8 cellular contexts compared by ENCODE assay signal in genomic region chr1:160354388-160354985, GRCh38. TPM values are rescaled to one million over a fixed set of nuclear protein-coding genes. Genes with fewer than 3 reads are reported as not detected.
DNase-seq lines count a peak whose midpoint lies in the region; ATAC-seq and TF ChIP-seq lines count a peak whose summit lies in the region.

No MANE protein-coding gene starts in this region.

- no peak overlapping the region for H3K4me3 Mint-ChIP-seq in neural progenitor cell

- DNase-seq in activated CD8-positive, alpha-beta memory T cell treated with anti-CD3 and anti-CD28 coated beads for 24 hours = peak; percentile 57
- DNase-seq in activated CD8-positive, alpha-beta memory T cell treated with anti-CD3 and anti-CD28 coated beads, Interleukin-2, amount 50 U/mL, for 48 hours = no peak
- DNase-seq in NCI-H1105 treated with DMSO at 0.1 percent for 48 hours (lab: John Stamatoyannopoulos, UW) (peak; percentile 1), cerebellar cortex (ENCODE audit: low spot score) (peak; percentile 51), neural progenitor cell (ENCODE audit: low spot score) (peak; percentile 76), inferior parietal cortex (ENCODE audit: extremely low spot score) (no peak), upper lobe of left lung (no peak)
- no peak for DNase-seq in stimulated activated CD4-positive, alpha-beta T cell treated with anti-CD3 and anti-CD28 coated beads, Interleukin-2, amount 100 ng/mL, for 48 hours

- H3K4me3 ChIP-seq in neural progenitor cell = no peak overlapping the region
- H3K4me3 ChIP-seq in upper lobe of left lung = no peak overlapping the region

- no peaks in the 10 kb centered on the region for H4K20me1 ChIP-seq in neural progenitor cell (ENCODE audit: low read depth)

- no peak for ATAC-seq in upper lobe of left lung (ENCODE audit: low FRiP score in 2 of 2)

- no peak overlapping the region for H3K27ac ChIP-seq in neural progenitor cell
- no peak overlapping the region for H3K27ac ChIP-seq in upper lobe of left lung

- H3F3A ChIP-seq in neural progenitor cell (ENCODE audit: low read depth) = peaks cover 6% of the 10 kb centered on the region

- no peaks in the 10 kb centered on the region for H3K79me2 ChIP-seq in neural progenitor cell (ENCODE audit: low read depth)

- no peak for TF ChIP-seq POLR2A in upper lobe of left lung (IDR thresholded peaks at IDR 0.05)

- H3K36me3 ChIP-seq in neural progenitor cell (peaks cover 17% of the 10 kb centered on the region), upper lobe of left lung (peaks cover 65 to 96% (median 94%) of the 10 kb centered on the region in 4 donors)

- H3K27me3 ChIP-seq in neural progenitor cell (no peaks in the 10 kb centered on the region), upper lobe of left lung (no peaks in the 10 kb centered on the region)

- TF ChIP-seq CTCF in neural progenitor cell (IDR thresholded peaks at IDR 0.05) = peak; percentile 81
- peak in 1 of 6 experiments; percentile 25 for TF ChIP-seq CTCF in upper lobe of left lung (IDR thresholded peaks at IDR 0.05)

- H3K9ac ChIP-seq in neural progenitor cell = no peak overlapping the region

- no peak overlapping the region for H3K4me2 ChIP-seq in neural progenitor cell

- H2AFZ ChIP-seq in neural progenitor cell (replicated peaks) = no peak overlapping the region

- H3K9me3 ChIP-seq in neural progenitor cell (ENCODE audit: low read depth) (no peaks in the 10 kb centered on the region), upper lobe of left lung (no peaks in the 10 kb centered on the region)

- no peak for TF ChIP-seq EP300 in upper lobe of left lung (IDR thresholded peaks at IDR 0.05)

- no peaks in the 10 kb centered on the region for H3K9me3 Mint-ChIP-seq in neural progenitor cell

- 91 to 92% methylated on average over 4 to 5 of the region's 5 CpGs for WGBS in upper lobe of left lung, 2 donors

- no peak overlapping the region for H3K27ac Mint-ChIP-seq in neural progenitor cell

- H3K36me3 Mint-ChIP-seq in neural progenitor cell = peaks cover 45% of the 10 kb centered on the region

- no peaks in the 10 kb centered on the region for H3K4me1 ChIP-seq in neural progenitor cell
- H3K4me1 ChIP-seq in upper lobe of left lung = no peaks in the 10 kb centered on the region

- H3K27me3 Mint-ChIP-seq in neural progenitor cell (ENCODE audit: insufficient read depth, low read depth) = no peaks in the 10 kb centered on the region

- no peaks in the 10 kb centered on the region for H3K4me1 Mint-ChIP-seq in neural progenitor cell

RNA-seq across cellular contexts. Expression of gene NCSTN, which starts 11.3 kb away (rescaled TPM):
- 44.8 and 78.0 TPM in 2 replicates for total RNA-seq in neural progenitor cell (ENCODE audit: low replicate concordance)
- 100 to 1,000 TPM in 2 of 6 donors, 10 to 100 TPM in 4; 55.9 to 116 (median 70.8) TPM for total RNA-seq in upper lobe of left lung

RNA-seq across cellular contexts. Expression of gene COPA, which starts 11.4 kb away (rescaled TPM):
- total RNA-seq in neural progenitor cell (ENCODE audit: low replicate concordance) (82.6 and 83.3 TPM in 2 replicates), upper lobe of left lung (100 to 1,000 TPM in 5 of 6 donors, 10 to 100 TPM in 1; 99.4 to 165 (median 141) TPM)

RNA-seq across cellular contexts. Expression of gene NHLH1, which starts 12.4 kb away (rescaled TPM):
- total RNA-seq in neural progenitor cell (ENCODE audit: low replicate concordance) = 0.07 and 0.22 TPM in 2 replicates
- total RNA-seq in upper lobe of left lung = 1 to 10 TPM in 1 of 6 donors, under 1 TPM in 2, not detected in 3; 0.20 to 1.0 (median 0.33) TPM

RNA-seq across cellular contexts. Expression of gene VANGL2, which starts 45.9 kb away (rescaled TPM):
- 23.0 and 46.6 TPM in 2 replicates for total RNA-seq in neural progenitor cell (ENCODE audit: low replicate concordance)
- 1 to 10 TPM; 2.0 to 4.8 (median 2.7) TPM for total RNA-seq in upper lobe of left lung

Comparison
In these comparisons a context has a peak if more than half of its experiments do, and no peak if none do; other contexts are left out.
1. DNase-seq: peak in activated CD8-positive, alpha-beta memory T cell treated with anti-CD3 and anti-CD28 coated beads for 24 hours (single experiment), NCI-H1105 treated with DMSO at 0.1 percent for 48 hours (single experiment), cerebellar cortex (single experiment) and neural progenitor cell (single experiment); none in activated CD8-positive, alpha-beta memory T cell treated with anti-CD3 and anti-CD28 coated beads, Interleukin-2, amount 50 U/mL, for 48 hours (single experiment), inferior parietal cortex (single experiment), stimulated activated CD4-positive, alpha-beta T cell treated with anti-CD3 and anti-CD28 coated beads, Interleukin-2, amount 100 ng/mL, for 48 hours (0 of 2) and upper lobe of left lung (0 of 2).